Comparison of ENCODE assay signal across 1 cellular context in genomic region chr11:40281055-40281580, GRCh38.
TF ChIP-seq lines count a peak whose summit lies in the region.

No MANE protein-coding gene starts in this region.

TF ChIP-seq in GM23338, 12 proteins besides CTCF, POLR2A, EP300 and RAD21 (continued from another document):
- no peak for TF ChIP-seq ZNF462 (CRISPR knock-in tag; IDR thresholded peaks at IDR 0.05)
- no peak for TF ChIP-seq NANOG (IDR thresholded peaks at IDR 0.05; ENCODE audit: borderline replicate concordance)
- no peak for TF ChIP-seq CREB1 (CRISPR knock-in tag; IDR thresholded peaks at IDR 0.05; ENCODE audit: low read depth)
- no peak for TF ChIP-seq POLR2AphosphoS5 (IDR thresholded peaks at IDR 0.05; ENCODE audit: low read depth)
- no peak for TF ChIP-seq EZH2phosphoT487 (IDR thresholded peaks at IDR 0.05; ENCODE audit: unreplicated experiment)
- no peak for TF ChIP-seq EZH2 (IDR thresholded peaks at IDR 0.05; ENCODE audit: low read depth, unreplicated experiment)
